10 cellular contexts compared by ENCODE assay signal in the genomic region with DNA sequence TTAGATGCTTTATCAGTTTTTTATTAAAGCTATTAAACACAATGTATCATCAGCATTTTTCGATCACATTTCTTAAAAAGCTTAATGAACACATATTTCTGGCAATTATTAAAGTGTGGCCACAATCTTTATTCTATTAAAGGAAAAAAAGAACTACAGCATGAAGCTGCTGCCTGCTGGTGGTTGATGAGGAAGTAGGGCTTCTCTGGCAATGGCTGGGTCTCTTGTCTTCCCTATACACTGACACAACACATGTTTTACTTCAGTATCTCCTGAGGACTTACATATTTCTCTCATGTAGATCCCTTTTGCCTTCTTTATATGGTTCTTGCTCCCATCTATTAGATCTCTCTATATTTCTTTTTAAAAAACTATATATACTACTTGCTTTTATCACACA.
DNase-seq lines count a peak whose midpoint lies in the region; ATAC-seq and TF ChIP-seq lines count a peak whose summit lies in the region.
"Had no signal": no experiment of that assay in that cellular context is flagged by ENCODE, and none has a peak within 500 bp of the region (broad histone marks: within the 10 kb centered on the region; RNA-seq: fewer than 3 reads in every experiment).

No MANE protein-coding gene starts in this region.

- intact Hi-C loops in posterior cingulate gyrus (cut with DNase I), result loop anchor here (5.0 kb wide), 2 partner anchors 136 to 286 kb away; no protein-coding TSS in a partner anchor

- TF ChIP-seq RAD21 in SK-N-SH (IDR thresholded peaks at IDR 0.05; ENCODE audit: low read length), result peak; percentile 49

- TF ChIP-seq EP300 in SK-N-SH (IDR thresholded peaks at IDR 0.05; ENCODE audit: borderline replicate concordance in 1 of 2, low read depth in 1 of 2, low read length in 1 of 2), result no peak

- H3K36me3 ChIP-seq in ACC112 (ENCODE audit: insufficient read depth, low read length), result no peaks in the 10 kb centered on the region
- H3K36me3 ChIP-seq in DOHH2 (ENCODE audit: control insufficient read depth, low read length), result no peaks in the 10 kb centered on the region
- H3K36me3 ChIP-seq in SK-N-SH (replicated peaks in 1 of 2; ENCODE audit: control insufficient read depth in 1 of 2, insufficient read depth in 2 of 2, low read length in 1 of 2), result no peaks in the 10 kb centered on the region

- CTCF ChIA-PET in SK-N-SH (lab: Yijun Ruan, JAX), result interaction anchor here (0.6 to 9.0 kb wide), 49 partner anchors 8 to 1183 kb away, joined by 3 to 96 read pairs (median 7); no protein-coding TSS in a partner anchor

- 94% methylated on average over 1 of the region's 1 CpG for WGBS in SK-N-SH (ENCODE audit: low lambda C conversion rate)

- no peak for ATAC-seq in HG03571 (IDR thresholded peaks at IDR 0.05; ENCODE audit: unreplicated experiment)
- no peak for ATAC-seq in HG02870 (IDR thresholded peaks at IDR 0.05; ENCODE audit: unreplicated experiment)

- no peak for TF ChIP-seq CTCF in DOHH2 (IDR thresholded peaks at IDR 0.05; ENCODE audit: low read depth, low read length, poor library complexity, severe bottlenecking)
- no peak for TF ChIP-seq CTCF in SK-N-SH (IDR thresholded peaks at IDR 0.05)
- peak; percentile 26 for TF ChIP-seq CTCF in fibroblast of villous mesenchyme (IDR thresholded peaks at IDR 0.05; ENCODE audit: insufficient read depth, low read depth, low read length)

- no peak overlapping the region for H3K9ac ChIP-seq in SK-N-SH

- H3K27ac ChIP-seq in ACC112 (ENCODE audit: low read depth, low read length) (peak overlapping the region; percentile 32), DOHH2 (ENCODE audit: low read depth, low read length) (peak overlapping the region; percentile 54), SK-N-SH (ENCODE audit: low read depth in 2 of 2, low read length in 1 of 2) (no peak overlapping the region)
- H3K27ac ChIP-seq: epithelial cell of prostate, SK-N-MC had no signal

- no peaks in the 10 kb centered on the region for H3K9me2 ChIP-seq in DOHH2 (replicated peaks; ENCODE audit: control insufficient read depth, low read length)
- H3K9me2 ChIP-seq in SK-N-SH, result no peaks in the 10 kb centered on the region

- no peaks in the 10 kb centered on the region for H3K9me3 ChIP-seq in DOHH2 (ENCODE audit: control insufficient read depth, insufficient read depth, low read length)
- no peaks in the 10 kb centered on the region for H3K9me3 ChIP-seq in SK-N-SH

- H3K27me3 ChIP-seq in ACC112 (ENCODE audit: insufficient read depth, low read length), result no peaks in the 10 kb centered on the region
- H3K27me3 ChIP-seq in DOHH2 (ENCODE audit: control insufficient read depth, low read length), result no peaks in the 10 kb centered on the region
- no peaks in the 10 kb centered on the region for H3K27me3 ChIP-seq in SK-N-SH (ENCODE audit: insufficient read depth)

- POLR2A ChIA-PET in SK-N-SH (lab: Yijun Ruan, JAX), result no interaction called here

- DNase-seq in SK-N-SH (no peak), fibroblast of villous mesenchyme (ENCODE audit: low read depth) (peak; percentile 44), posterior cingulate gyrus (no peak), DMS79 (lab: John Stamatoyannopoulos, UW) (no peak)

- H3K4me3 ChIP-seq in ACC112 (ENCODE audit: low read depth, low read length) (no peak overlapping the region), DOHH2 (ENCODE audit: low read length) (peak overlapping the region; percentile 49), SK-N-SH (ENCODE audit: low read depth in 2 of 2, low read length in 1 of 2) (no peak overlapping the region), fibroblast of villous mesenchyme (ENCODE audit: low read depth, low read length) (no peak overlapping the region)
- H3K4me3 ChIP-seq: SK-N-MC had no signal

- H3K79me2 ChIP-seq in ACC112 (ENCODE audit: control insufficient read depth, insufficient read depth, low read length, unreplicated experiment), result no peaks in the 10 kb centered on the region
- no peaks in the 10 kb centered on the region for H3K79me2 ChIP-seq in DOHH2 (ENCODE audit: control insufficient read depth, low read length)
- no peaks in the 10 kb centered on the region for H3K79me2 ChIP-seq in SK-N-SH (ENCODE audit: insufficient read depth)

- H3K4me2 ChIP-seq in DOHH2 (ENCODE audit: low read length), result peak overlapping the region; percentile 78
- H3K4me2 ChIP-seq in SK-N-SH, result no peak overlapping the region

- peak overlapping the region; percentile 9 for H2AFZ ChIP-seq in ACC112 (ENCODE audit: low read length, unreplicated experiment)
- H2AFZ ChIP-seq in SK-N-SH (ENCODE audit: low read depth), result no peak overlapping the region

- H4K20me1 ChIP-seq in DOHH2 (ENCODE audit: control insufficient read depth, insufficient read depth, low read depth, low read length), result no peaks in the 10 kb centered on the region
- no peaks in the 10 kb centered on the region for H4K20me1 ChIP-seq in SK-N-SH (ENCODE audit: insufficient read depth)

- peaks cover 10% of the 10 kb centered on the region for H3K4me1 ChIP-seq in ACC112 (ENCODE audit: control insufficient read depth, insufficient read depth, low read length, unreplicated experiment)
- H3K4me1 ChIP-seq in DOHH2 (ENCODE audit: control insufficient read depth, low read length), result peaks cover 42% of the 10 kb centered on the region
- peaks cover 0 to 5% of the 10 kb centered on the region in 2 experiments; a peak in 2 of 4 replicates for H3K4me1 ChIP-seq in SK-N-SH (ENCODE audit: control insufficient read depth in 1 of 2, insufficient read depth in 2 of 2, low read depth in 1 of 2, low read length in 1 of 2)

- peaks cover 3% of the 10 kb centered on the region; the same call in 1 of the 2 replicates for H3F3A ChIP-seq in DOHH2 (ENCODE audit: control insufficient read depth, insufficient read depth)
- H3F3A ChIP-seq in SK-N-SH (replicated peaks; ENCODE audit: insufficient read depth), result no peaks in the 10 kb centered on the region

TF ChIP-seq in SK-N-SH, 30 proteins besides CTCF, POLR2A, EP300 and RAD21:
- TF ChIP-seq EZH2phosphoT487 (IDR thresholded peaks at IDR 0.05; ENCODE audit: borderline replicate concordance, low read depth), result no peak
- TF ChIP-seq MAX (IDR thresholded peaks at IDR 0.05; ENCODE audit: low read depth), result no peak
- no peak for TF ChIP-seq TCF12 (IDR thresholded peaks at IDR 0.05)
- TF ChIP-seq GATA2 (CRISPR knock-in tag; IDR thresholded peaks at IDR 0.05), result no peak
- TF ChIP-seq RFX5 (IDR thresholded peaks at IDR 0.05; ENCODE audit: low read length), result no peak
- TF ChIP-seq YY1 (IDR thresholded peaks at IDR 0.05; ENCODE audit: low read depth), result no peak
- no peak for TF ChIP-seq JUND (IDR thresholded peaks at IDR 0.05)
- no peak for TF ChIP-seq RXRA (IDR thresholded peaks at IDR 0.05; ENCODE audit: borderline replicate concordance, low read depth)
- TF ChIP-seq NFIC (IDR thresholded peaks at IDR 0.05; ENCODE audit: borderline replicate concordance), result no peak
- TF ChIP-seq, protein P1, sequence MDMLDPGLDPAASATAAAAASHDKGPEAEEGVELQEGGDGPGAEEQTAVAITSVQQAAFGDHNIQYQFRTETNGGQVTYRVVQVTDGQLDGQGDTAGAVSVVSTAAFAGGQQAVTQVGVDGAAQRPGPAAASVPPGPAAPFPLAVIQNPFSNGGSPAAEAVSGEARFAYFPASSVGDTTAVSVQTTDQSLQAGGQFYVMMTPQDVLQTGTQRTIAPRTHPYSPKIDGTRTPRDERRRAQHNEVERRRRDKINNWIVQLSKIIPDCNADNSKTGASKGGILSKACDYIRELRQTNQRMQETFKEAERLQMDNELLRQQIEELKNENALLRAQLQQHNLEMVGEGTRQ (IDR thresholded peaks at IDR 0.05; ENCODE audit: borderline replicate concordance, low read depth, low read length), result no peak
- no peak for TF ChIP-seq FOSL2 (IDR thresholded peaks at IDR 0.05; ENCODE audit: borderline replicate concordance, low read depth)

Comparison
In these comparisons a context has a peak if more than half of its experiments do, and no peak if none do; other contexts are left out.
1. H3K27ac ChIP-seq: peak in ACC112 (single experiment) and DOHH2 (single experiment); none in SK-N-SH (0 of 2).